ENCODE assay signal across 15 cellular contexts in the genomic region with DNA sequence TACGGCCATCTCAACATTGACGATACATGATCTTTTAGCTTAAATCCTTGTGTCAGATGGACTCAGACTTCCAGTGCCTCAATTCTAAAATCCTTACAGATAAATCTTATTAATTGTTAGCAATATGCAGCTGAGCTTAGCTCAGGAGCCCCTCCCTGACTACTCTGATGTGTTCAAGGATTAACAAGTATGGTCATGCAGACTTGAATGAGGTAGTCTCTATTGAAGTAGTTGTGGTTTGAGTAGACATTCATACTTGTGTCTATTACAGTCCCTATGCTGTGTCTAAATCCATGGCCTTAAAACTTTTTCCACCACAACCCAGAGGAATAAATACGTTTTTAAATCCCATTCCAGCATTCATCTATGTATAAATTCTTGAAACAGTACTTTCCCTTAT.
"Had no signal": no experiment of that assay in that cellular context is flagged by ENCODE, and none has a peak within 500 bp of the region (broad histone marks: within the 10 kb centered on the region; RNA-seq: fewer than 3 reads in every experiment).

No MANE protein-coding gene starts in this region.

- H3K27ac ChIP-seq: hepatocyte, left ventricle myocardium inferior, pancreas had no signal

- H3K4me3 Mint-ChIP-seq: activated CD4-positive, alpha-beta T cell treated with anti-CD3 and anti-CD28 coated beads, Interleukin-2, amount 10 ng/mL, durations not matched to agents 24 days and 14 days; activated naive CD8-positive, alpha-beta T cell treated with anti-CD3 and anti-CD28 coated beads, Interleukin-2, amount 10 ng/mL, durations not matched to agents 7 days and 5 days; endodermal cell; memory B cell; naive thymus-derived CD8-positive, alpha-beta T cell had no signal

- H3K9me3 ChIP-seq: left ventricle myocardium inferior, pancreas had no signal

- H3K36me3 ChIP-seq: left ventricle myocardium inferior, pancreas had no signal

- H3K27me3 Mint-ChIP-seq: activated naive CD8-positive, alpha-beta T cell treated with anti-CD3 and anti-CD28 coated beads, Interleukin-2, amount 10 ng/mL, durations not matched to agents 7 days and 5 days; memory B cell; naive thymus-derived CD8-positive, alpha-beta T cell had no signal

- H3K4me3 ChIP-seq: hepatocyte, left ventricle myocardium inferior, pancreas had no signal

- H3K4me1 Mint-ChIP-seq: activated CD4-positive, alpha-beta T cell treated with anti-CD3 and anti-CD28 coated beads, Interleukin-2, amount 10 ng/mL, durations not matched to agents 24 days and 14 days; activated naive CD8-positive, alpha-beta T cell treated with anti-CD3 and anti-CD28 coated beads, Interleukin-2, amount 10 ng/mL, durations not matched to agents 7 days and 5 days; endodermal cell; memory B cell; naive thymus-derived CD8-positive, alpha-beta T cell had no signal

- H3K4me1 ChIP-seq: left ventricle myocardium inferior, pancreas had no signal

- ATAC-seq: naive thymus-derived CD8-positive, alpha-beta T cell; sciatic nerve; stimulated activated naive CD8-positive, alpha-beta T cell treated with anti-CD3 and anti-CD28 coated beads, Interleukin-15, Interleukin-2, amounts not matched to agents 100 U/mL and 50 U/mL, for 24 hours had no signal

- H3K36me3 Mint-ChIP-seq: activated naive CD8-positive, alpha-beta T cell treated with anti-CD3 and anti-CD28 coated beads, Interleukin-2, amount 10 ng/mL, durations not matched to agents 7 days and 5 days; memory B cell; naive thymus-derived CD8-positive, alpha-beta T cell had no signal

- H3K27ac Mint-ChIP-seq: activated CD4-positive, alpha-beta T cell treated with anti-CD3 and anti-CD28 coated beads, Interleukin-2, amount 10 ng/mL, durations not matched to agents 24 days and 14 days; activated naive CD8-positive, alpha-beta T cell treated with anti-CD3 and anti-CD28 coated beads, Interleukin-2, amount 10 ng/mL, durations not matched to agents 7 days and 5 days; endodermal cell; memory B cell; naive thymus-derived CD8-positive, alpha-beta T cell had no signal

- DNase-seq: activated CD4-positive, alpha-beta T cell treated with anti-CD3 and anti-CD28 coated beads, Interleukin-2, amount 10 ng/mL, durations not matched to agents 24 days and 14 days; activated CD4-positive, CD25-positive, alpha-beta regulatory T cell; activated CD8-positive, alpha-beta memory T cell treated with anti-CD3 and anti-CD28 coated beads, Interleukin-2, amount 50 U/mL, for 48 hours; activated naive CD4-positive, alpha-beta T cell; activated naive CD8-positive, alpha-beta T cell treated with anti-CD3 and anti-CD28 coated beads, Interleukin-2, amount 10 ng/mL, durations not matched to agents 7 days and 5 days; anterior cingulate cortex; left ventricle myocardium inferior; naive thymus-derived CD8-positive, alpha-beta T cell; pancreas; stimulated activated naive CD8-positive, alpha-beta T cell treated with anti-CD3 and anti-CD28 coated beads, Interleukin-15, Interleukin-2, amounts not matched to agents 100 U/mL and 50 U/mL, for 24 hours; trophoblast cell had no signal

- H3K9me3 Mint-ChIP-seq: activated CD4-positive, alpha-beta T cell treated with anti-CD3 and anti-CD28 coated beads, Interleukin-2, amount 10 ng/mL, durations not matched to agents 24 days and 14 days; activated naive CD8-positive, alpha-beta T cell treated with anti-CD3 and anti-CD28 coated beads, Interleukin-2, amount 10 ng/mL, durations not matched to agents 7 days and 5 days; endodermal cell; memory B cell; naive thymus-derived CD8-positive, alpha-beta T cell had no signal

- H3K27me3 ChIP-seq: hepatocyte, pancreas had no signal
